In genomic region chr3:122589297-122589696, GRCh38 we compare ENCODE assay signal across 17 cellular contexts. TPM values are rescaled to one million over a fixed set of nuclear protein-coding genes. Genes with fewer than 3 reads are reported as not detected.
DNase-seq lines count a peak whose midpoint lies in the region; ATAC-seq and TF ChIP-seq lines count a peak whose summit lies in the region.
"Had no signal": no experiment of that assay in that cellular context is flagged by ENCODE, and none has a peak within 500 bp of the region (broad histone marks: within the 10 kb centered on the region; RNA-seq: fewer than 3 reads in every experiment).

No MANE protein-coding gene starts in this region.

- H3K27me3 ChIP-seq in IMR-90 (ENCODE audit: control insufficient read depth, insufficient read depth, low read length): 0 out of 2 replicates have a peak, but pooled peaks cover 1% of the 10 kb centered on the region
- H3K27me3 ChIP-seq: pancreas, SJSA1, spleen, thyroid gland had no signal

- H3K27me3 Mint-ChIP-seq in activated CD8-positive, alpha-beta T cell treated with anti-CD3 and anti-CD28 coated beads for 36 hours: no peaks in the 10 kb centered on the region
- no peaks in the 10 kb centered on the region for H3K27me3 Mint-ChIP-seq in activated CD8-positive, alpha-beta T cell treated with anti-CD3 and anti-CD28 coated beads, Interleukin-2, amount 10 ng/mL, durations not matched to agents 7 days and 5 days (ENCODE audit: low read depth)
- H3K27me3 Mint-ChIP-seq in CD14-positive monocyte (ENCODE audit: low read depth in 3 of 3): no peaks in the 10 kb centered on the region

- TF ChIP-seq RAD21 in IMR-90 (IDR thresholded peaks at IDR 0.05; ENCODE audit: low read length): no peak

- no peak overlapping the region for H4K8ac ChIP-seq in IMR-90 (ENCODE audit: low read depth in 2 of 2, low read length in 2 of 2)

- no peaks in the 10 kb centered on the region for H4K20me1 ChIP-seq in IMR-90 (ENCODE audit: insufficient read depth, low read length)

- H3K4me1 Mint-ChIP-seq in activated CD8-positive, alpha-beta T cell treated with anti-CD3 and anti-CD28 coated beads for 36 hours (ENCODE audit: low read depth): peaks cover 39% of the 10 kb centered on the region
- H3K4me1 Mint-ChIP-seq in activated CD8-positive, alpha-beta T cell treated with anti-CD3 and anti-CD28 coated beads, Interleukin-2, amount 10 ng/mL, durations not matched to agents 7 days and 5 days (ENCODE audit: low read depth): peaks cover 14% of the 10 kb centered on the region
- H3K4me1 Mint-ChIP-seq in stimulated activated effector memory CD8-positive, alpha-beta T cell treated with anti-CD3 and anti-CD28 coated beads, Interleukin-12 subunit alpha, Interleukin-12 subunit beta, amount 100 ng/mL, for 72 hours: peaks cover 19% of the 10 kb centered on the region
- H3K4me1 Mint-ChIP-seq in CD14-positive monocyte: peaks cover 19% of the 10 kb centered on the region

- H2AFZ ChIP-seq in IMR-90 (replicated peaks; ENCODE audit: low read length, poor library complexity): no peak overlapping the region

- POLR2A ChIA-PET in activated CD8-positive, alpha-beta T cell treated with anti-CD3 and anti-CD28 coated beads for 36 hours (lab: Charles Lee): no interaction called here
- POLR2A ChIA-PET in activated CD8-positive, alpha-beta T cell treated with anti-CD3 and anti-CD28 coated beads, Interleukin-2, amount 10 ng/mL, durations not matched to agents 7 days and 5 days (lab: Charles Lee): no interaction called here
- POLR2A ChIA-PET in IMR-90 (lab: Charles Lee; ENCODE audit: unreplicated experiment): no interaction called here

- CTCF ChIA-PET in activated CD8-positive, alpha-beta T cell treated with anti-CD3 and anti-CD28 coated beads for 36 hours (lab: Charles Lee): no interaction called here
- CTCF ChIA-PET in activated CD8-positive, alpha-beta T cell treated with anti-CD3 and anti-CD28 coated beads, Interleukin-2, amount 10 ng/mL, durations not matched to agents 7 days and 5 days (lab: Charles Lee): no interaction called here
- CTCF ChIA-PET in IMR-90 (lab: Yijun Ruan, JAX): no interaction called here

- no peak overlapping the region for H2BK120ac ChIP-seq in IMR-90 (ENCODE audit: low read depth, low read length)

- dilution Hi-C loops in IMR-90 (cut with HindIII; ENCODE audit: low sequenced_read_pairs, unreplicated experiment): no loop called here

- DNase-seq in activated CD8-positive, alpha-beta T cell treated with anti-CD3 and anti-CD28 coated beads for 36 hours: no peak
- no peak for DNase-seq in activated CD8-positive, alpha-beta T cell treated with anti-CD3 and anti-CD28 coated beads, Interleukin-2, amount 10 ng/mL, durations not matched to agents 7 days and 5 days
- no peak for DNase-seq in IMR-90
- DNase-seq in stimulated activated effector memory CD8-positive, alpha-beta T cell treated with anti-CD3 and anti-CD28 coated beads, Interleukin-12 subunit alpha, Interleukin-12 subunit beta, amount 100 ng/mL, for 72 hours (ENCODE audit: low spot score in 2 of 2): no peak
- no peak for DNase-seq in CD14-positive monocyte (ENCODE audit: low spot score)
- DNase-seq in cortex of kidney (lab: John Stamatoyannopoulos, UW): no peak
- DNase-seq: activated naive CD4-positive, alpha-beta T cell treated with Interleukin-2 at 50 U/mL for 16 hours; foreskin keratinocyte; HFFc6; NCI-H2029; NCI-H748 treated with DMSO at 0.1 percent for 48 hours; pancreas; spleen had no signal

- no peaks in the 10 kb centered on the region for H3K9me3 ChIP-seq in IMR-90 (ENCODE audit: control insufficient read depth, insufficient read depth, low read length)
- H3K9me3 ChIP-seq: pancreas, SJSA1, spleen, thyroid gland had no signal

- H3K36me3 ChIP-seq in IMR-90 (ENCODE audit: control insufficient read depth, insufficient read depth, low read length): no peaks in the 10 kb centered on the region
- H3K36me3 ChIP-seq: pancreas, SJSA1, thyroid gland had no signal

- H4K5ac ChIP-seq in IMR-90 (ENCODE audit: low read depth, low read length): no peak overlapping the region

- no peaks in the 10 kb centered on the region for H3K79me1 ChIP-seq in IMR-90 (ENCODE audit: low read depth in 1 of 2, low read length in 2 of 2)

- WGBS in IMR-90 (ENCODE audit: extremely low coverage in 2 of 2, insufficient read length in 1 of 2), 2 experiments: no CpG with 5 or more reads among the region's 5 CpGs

- H3K23ac ChIP-seq in IMR-90 (ENCODE audit: low read depth, low read length): no peak overlapping the region

- no peak overlapping the region for H2AK9ac ChIP-seq in IMR-90 (replicated peaks; ENCODE audit: low read depth, low read length, poor library complexity)

- intact Hi-C loops in activated CD8-positive, alpha-beta T cell treated with anti-CD3 and anti-CD28 coated beads for 36 hours (cut with micrococcal nuclease): no loop called here
- intact Hi-C loops in IMR-90 (cut with micrococcal nuclease): loop anchor here (5.0 kb wide), 1 partner anchor 53 kb away; no protein-coding TSS in a partner anchor
- intact Hi-C loops in CD14-positive monocyte (cut with micrococcal nuclease): no loop called here

- BruUV-seq in IMR-90 (replicated peaks; lab: Mats Ljungman, UMichigan): no TSS peak

- H3K27ac ChIP-seq in IMR-90 (ENCODE audit: insufficient read depth, low read length): no peak overlapping the region
- H3K27ac ChIP-seq: foreskin keratinocyte, pancreas, SJSA1, thyroid gland had no signal

- no peak overlapping the region for H3K9ac ChIP-seq in IMR-90 (ENCODE audit: low read depth, low read length)

- no peak for TF ChIP-seq POLR2A in IMR-90 (IDR thresholded peaks at IDR 0.05; ENCODE audit: low read depth, low read length)

- peaks cover 28% of the 10 kb centered on the region for H3K36me3 Mint-ChIP-seq in activated CD8-positive, alpha-beta T cell treated with anti-CD3 and anti-CD28 coated beads for 36 hours (ENCODE audit: low read depth)
- peaks cover 44% of the 10 kb centered on the region for H3K36me3 Mint-ChIP-seq in activated CD8-positive, alpha-beta T cell treated with anti-CD3 and anti-CD28 coated beads, Interleukin-2, amount 10 ng/mL, durations not matched to agents 7 days and 5 days (ENCODE audit: low read depth)
- peaks cover 5% of the 10 kb centered on the region for H3K36me3 Mint-ChIP-seq in stimulated activated effector memory CD8-positive, alpha-beta T cell treated with anti-CD3 and anti-CD28 coated beads, Interleukin-12 subunit alpha, Interleukin-12 subunit beta, amount 100 ng/mL, for 72 hours
- H3K36me3 Mint-ChIP-seq in CD14-positive monocyte: peaks cover 0 to 2% of the 10 kb centered on the region in 2 donors

- H2BK20ac ChIP-seq in IMR-90 (ENCODE audit: low read depth, low read length): no peak overlapping the region

- H3K9me3 Mint-ChIP-seq in activated CD8-positive, alpha-beta T cell treated with anti-CD3 and anti-CD28 coated beads for 36 hours: peaks cover 2% of the 10 kb centered on the region
- peaks cover 4% of the 10 kb centered on the region for H3K9me3 Mint-ChIP-seq in activated CD8-positive, alpha-beta T cell treated with anti-CD3 and anti-CD28 coated beads, Interleukin-2, amount 10 ng/mL, durations not matched to agents 7 days and 5 days (ENCODE audit: insufficient read depth)
- H3K9me3 Mint-ChIP-seq in stimulated activated effector memory CD8-positive, alpha-beta T cell treated with anti-CD3 and anti-CD28 coated beads, Interleukin-12 subunit alpha, Interleukin-12 subunit beta, amount 100 ng/mL, for 72 hours: no peaks in the 10 kb centered on the region
- H3K9me3 Mint-ChIP-seq in CD14-positive monocyte: peaks cover 0 to 3% (median 0%) of the 10 kb centered on the region in 7 donors
- H3K9me3 Mint-ChIP-seq: HFFc6 had no signal

- no peak overlapping the region for H3K18ac ChIP-seq in IMR-90 (ENCODE audit: low read depth, low read length)

- H3K4me1 ChIP-seq in IMR-90 (ENCODE audit: control insufficient read depth, insufficient read depth, low read length): no peaks in the 10 kb centered on the region
- H3K4me1 ChIP-seq: pancreas, SJSA1, thyroid gland had no signal

- peak; percentile 42 for ATAC-seq in activated CD8-positive, alpha-beta T cell treated with anti-CD3 and anti-CD28 coated beads for 36 hours
- no peak for ATAC-seq in activated CD8-positive, alpha-beta T cell treated with anti-CD3 and anti-CD28 coated beads, Interleukin-2, amount 10 ng/mL, durations not matched to agents 7 days and 5 days
- ATAC-seq in GM21737 (IDR thresholded peaks at IDR 0.05; ENCODE audit: unreplicated experiment) (peak; percentile 55), IMR-90 (ENCODE audit: low read depth) (no peak), GM21515 (IDR thresholded peaks at IDR 0.05; ENCODE audit: unreplicated experiment) (no peak)
- peak; percentile 31 for ATAC-seq in stimulated activated effector memory CD8-positive, alpha-beta T cell treated with anti-CD3 and anti-CD28 coated beads, Interleukin-12 subunit alpha, Interleukin-12 subunit beta, amount 100 ng/mL, for 72 hours
- ATAC-seq: foreskin keratinocyte, pancreas had no signal

- no peak overlapping the region for H3K4me2 ChIP-seq in IMR-90 (ENCODE audit: low read depth, low read length)

- H3K4me3 ChIP-seq in IMR-90 (ENCODE audit: insufficient read depth, low read depth, low read length): no peak overlapping the region
- H3K4me3 ChIP-seq: pancreas, SJSA1, spleen, thyroid gland had no signal

- H3K14ac ChIP-seq in IMR-90 (replicated peaks; ENCODE audit: low read depth, low read length): no peak overlapping the region

- H3K9me1 ChIP-seq in IMR-90 (ENCODE audit: insufficient read depth, low read length): no peaks in the 10 kb centered on the region

- no peak overlapping the region for H2AK5ac ChIP-seq in IMR-90 (ENCODE audit: low read depth, low read length)

- H4K91ac ChIP-seq in IMR-90 (ENCODE audit: insufficient read depth, low read depth, low read length): no peak overlapping the region

- no peak overlapping the region for H2BK15ac ChIP-seq in IMR-90 (ENCODE audit: low read depth, low read length)

- H3K4ac ChIP-seq in IMR-90 (ENCODE audit: low read depth, low read length): no peak overlapping the region

- H3K4me3 Mint-ChIP-seq in activated CD8-positive, alpha-beta T cell treated with anti-CD3 and anti-CD28 coated beads for 36 hours: no peak overlapping the region
- H3K4me3 Mint-ChIP-seq in activated CD8-positive, alpha-beta T cell treated with anti-CD3 and anti-CD28 coated beads, Interleukin-2, amount 10 ng/mL, durations not matched to agents 7 days and 5 days: no peak overlapping the region
- H3K4me3 Mint-ChIP-seq in stimulated activated effector memory CD8-positive, alpha-beta T cell treated with anti-CD3 and anti-CD28 coated beads, Interleukin-12 subunit alpha, Interleukin-12 subunit beta, amount 100 ng/mL, for 72 hours: no peak overlapping the region
- H3K4me3 Mint-ChIP-seq in CD14-positive monocyte: no peak overlapping the region
- H3K4me3 Mint-ChIP-seq: HFFc6 had no signal

- H3K56ac ChIP-seq in IMR-90 (ENCODE audit: extremely low read depth, insufficient read depth, low read length): no peak overlapping the region

- no peak overlapping the region for H3K27ac Mint-ChIP-seq in activated CD8-positive, alpha-beta T cell treated with anti-CD3 and anti-CD28 coated beads for 36 hours
- H3K27ac Mint-ChIP-seq in activated CD8-positive, alpha-beta T cell treated with anti-CD3 and anti-CD28 coated beads, Interleukin-2, amount 10 ng/mL, durations not matched to agents 7 days and 5 days: no peak overlapping the region
- H3K27ac Mint-ChIP-seq in stimulated activated effector memory CD8-positive, alpha-beta T cell treated with anti-CD3 and anti-CD28 coated beads, Interleukin-12 subunit alpha, Interleukin-12 subunit beta, amount 100 ng/mL, for 72 hours: no peak overlapping the region
- H3K27ac Mint-ChIP-seq in CD14-positive monocyte: peak overlapping the region in 1 of 7 donors; percentile 83
- H3K27ac Mint-ChIP-seq: HFFc6 had no signal

- H2BK5ac ChIP-seq in IMR-90 (ENCODE audit: low read depth, low read length, poor library complexity, severe bottlenecking): no peak overlapping the region

- in situ Hi-C loops in IMR-90 (cut with MboI; ENCODE audit: low sequenced_read_pairs): no loop called here

- TF ChIP-seq CTCF in activated CD8-positive, alpha-beta T cell treated with anti-CD3 and anti-CD28 coated beads for 36 hours (IDR thresholded peaks at IDR 0.05): no peak
- TF ChIP-seq CTCF in IMR-90 (conservative IDR thresholded peaks at IDR 0.05; ENCODE audit: low read depth, low read length): no peak
- TF ChIP-seq CTCF in CD14-positive monocyte (IDR thresholded peaks at IDR 0.05): no peak

RNA-seq across cellular contexts. Expression of gene PARP15, which starts 11.8 kb away (rescaled TPM):
- 10 to 100 TPM; 13.3 to 14.0 TPM for total RNA-seq in activated CD8-positive, alpha-beta T cell treated with anti-CD3 and anti-CD28 coated beads for 36 hours
- 10 to 100 TPM; 36.6 to 38.6 TPM for total RNA-seq in activated CD8-positive, alpha-beta T cell treated with anti-CD3 and anti-CD28 coated beads, Interleukin-2, amount 10 ng/mL, durations not matched to agents 7 days and 5 days
- total RNA-seq in IMR-90 (2012; rRNA removed): not detected in 2 replicates
- polyA plus RNA-seq in IMR-90 (2012; rRNA removed) (0.03 and 0.10 TPM in 2 replicates), CD14-positive monocyte (under 1 TPM; 0.23 to 0.28 TPM)
- 0.03 TPM in 1 of 2 replicates, not detected in the other for polyA plus RNA-seq in IMR-90 (2012; cell fraction: cytosol; rRNA removed)
- 0.08 and 0.57 TPM in 2 replicates for polyA plus RNA-seq in IMR-90 (2012; cell fraction: nucleus; rRNA removed; ENCODE audit: low replicate concordance)
- total RNA-seq: HFFc6, SJSA1 had no signal

RNA-seq across cellular contexts. Expression of gene DTX3L, which starts 25.2 kb away (rescaled TPM):
- 10 to 100 TPM; 22.1 to 25.9 TPM for total RNA-seq in activated CD8-positive, alpha-beta T cell treated with anti-CD3 and anti-CD28 coated beads for 36 hours
- 100 to 1,000 TPM; 124 to 127 TPM for total RNA-seq in activated CD8-positive, alpha-beta T cell treated with anti-CD3 and anti-CD28 coated beads, Interleukin-2, amount 10 ng/mL, durations not matched to agents 7 days and 5 days
- total RNA-seq in IMR-90 (2012; rRNA removed): 7.9 and 8.9 TPM in 2 replicates
- polyA plus RNA-seq in IMR-90 (2012; rRNA removed) (3.0 and 4.1 TPM in 2 replicates), CD14-positive monocyte (10 to 100 TPM; 17.7 to 29.0 TPM)
- 1.5 and 2.4 TPM in 2 replicates for polyA plus RNA-seq in IMR-90 (2012; cell fraction: cytosol; rRNA removed)
- 0.60 and 2.5 TPM in 2 replicates for polyA plus RNA-seq in IMR-90 (2012; cell fraction: nucleus; rRNA removed; ENCODE audit: low replicate concordance)

RNA-seq across cellular contexts. Expression of gene PARP9, which starts 25.2 kb away (rescaled TPM):
- total RNA-seq in activated CD8-positive, alpha-beta T cell treated with anti-CD3 and anti-CD28 coated beads for 36 hours: 10 to 100 TPM; 17.8 to 18.5 TPM
- 100 to 1,000 TPM; 115 to 118 TPM for total RNA-seq in activated CD8-positive, alpha-beta T cell treated with anti-CD3 and anti-CD28 coated beads, Interleukin-2, amount 10 ng/mL, durations not matched to agents 7 days and 5 days
- total RNA-seq in IMR-90 (2012; rRNA removed): 7.7 and 8.6 TPM in 2 replicates
- polyA plus RNA-seq in IMR-90 (2012; rRNA removed) (5.5 and 6.7 TPM in 2 replicates), CD14-positive monocyte (10 to 100 TPM; 31.4 to 43.3 TPM)
- polyA plus RNA-seq in IMR-90 (2012; cell fraction: cytosol; rRNA removed): 1.9 and 2.1 TPM in 2 replicates
- polyA plus RNA-seq in IMR-90 (2012; cell fraction: nucleus; rRNA removed; ENCODE audit: low replicate concordance): 1.3 and 9.0 TPM in 2 replicates

Comparison
In these comparisons a context has a peak if more than half of its experiments do, and no peak if none do; other contexts are left out.
1. ATAC-seq: peak in activated CD8-positive, alpha-beta T cell treated with anti-CD3 and anti-CD28 coated beads for 36 hours (single experiment), GM21737 (single experiment) and stimulated activated effector memory CD8-positive, alpha-beta T cell treated with anti-CD3 and anti-CD28 coated beads, Interleukin-12 subunit alpha, Interleukin-12 subunit beta, amount 100 ng/mL, for 72 hours (single experiment); none in activated CD8-positive, alpha-beta T cell treated with anti-CD3 and anti-CD28 coated beads, Interleukin-2, amount 10 ng/mL, durations not matched to agents 7 days and 5 days (single experiment), IMR-90 (single experiment) and GM21515 (single experiment).
2. RNA of gene DTX3L, which starts 25.2 kb away (total RNA-seq): 124 to 127 TPM in activated CD8-positive, alpha-beta T cell treated with anti-CD3 and anti-CD28 coated beads, Interleukin-2, amount 10 ng/mL, durations not matched to agents 7 days and 5 days; 22.1 to 25.9 TPM in activated CD8-positive, alpha-beta T cell treated with anti-CD3 and anti-CD28 coated beads for 36 hours and 7.9 to 8.9 TPM in IMR-90; every median in the first group is over 4 times any median in the second.
3. RNA of gene PARP9, which starts 25.2 kb away (total RNA-seq): 115 to 118 TPM in activated CD8-positive, alpha-beta T cell treated with anti-CD3 and anti-CD28 coated beads, Interleukin-2, amount 10 ng/mL, durations not matched to agents 7 days and 5 days; 17.8 to 18.5 TPM in activated CD8-positive, alpha-beta T cell treated with anti-CD3 and anti-CD28 coated beads for 36 hours and 7.7 to 8.6 TPM in IMR-90; every median in the first group is over 4 times any median in the second.
4. RNA of gene PARP15, which starts 11.8 kb away (total RNA-seq): 36.6 to 38.6 TPM in activated CD8-positive, alpha-beta T cell treated with anti-CD3 and anti-CD28 coated beads, Interleukin-2, amount 10 ng/mL, durations not matched to agents 7 days and 5 days and 13.3 to 14.0 TPM in activated CD8-positive, alpha-beta T cell treated with anti-CD3 and anti-CD28 coated beads for 36 hours; not detected in IMR-90; every median in the first group is over 10 times any median in the second.